In the genomic region with DNA sequence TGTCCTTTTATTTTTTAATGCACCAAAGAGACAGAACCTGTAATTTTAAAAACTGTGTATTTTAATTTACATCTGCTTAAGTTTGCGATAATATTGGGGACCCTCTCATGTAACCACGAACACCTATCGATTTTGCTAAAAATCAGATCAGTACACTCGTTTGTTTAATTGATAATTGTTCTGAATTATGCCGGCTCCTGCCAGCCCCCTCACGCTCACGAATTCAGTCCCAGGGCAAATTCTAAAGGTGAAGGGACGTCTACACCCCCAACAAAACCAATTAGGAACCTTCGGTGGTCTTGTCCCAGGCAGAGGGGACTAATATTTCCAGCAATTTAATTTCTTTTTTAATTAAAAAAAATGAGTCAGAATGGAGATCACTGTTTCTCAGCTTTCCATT, we compare ENCODE assay signal across 11 cellular contexts. TPM values are rescaled to one million over a fixed set of nuclear protein-coding genes. Genes with fewer than 3 reads are reported as not detected.
DNase-seq lines count a peak whose midpoint lies in the region; ATAC-seq, FAIRE-seq and TF ChIP-seq lines count a peak whose summit lies in the region.
"Had no signal": no experiment of that assay in that cellular context is flagged by ENCODE, and none has a peak within 500 bp of the region (broad histone marks: within the 10 kb centered on the region; RNA-seq: fewer than 3 reads in every experiment).

No MANE protein-coding gene starts in this region.

- peaks cover 21% of the 10 kb centered on the region for H3K4me1 ChIP-seq in GM12878 (ENCODE audit: control insufficient read depth, insufficient read depth, low read length)
- H3K4me1 ChIP-seq in iPS-20b (ENCODE audit: insufficient read depth, low read length) = peaks cover 5% of the 10 kb centered on the region; the same call in 1 of the 2 replicates

- no peak for ATAC-seq in GM12878
- no peak for ATAC-seq in stimulated activated effector memory CD8-positive, alpha-beta T cell treated with anti-CD3 and anti-CD28 coated beads, Interleukin-12 subunit alpha, Interleukin-12 subunit beta, amount 100 ng/mL, for 72 hours
- no peak for ATAC-seq in HG02840 (IDR thresholded peaks at IDR 0.05; ENCODE audit: low FRiP score, unreplicated experiment)
- no peak for ATAC-seq in HG03159 (IDR thresholded peaks at IDR 0.05; ENCODE audit: unreplicated experiment)

- TF ChIP-seq RAD21 in GM12878 (IDR thresholded peaks at IDR 0.05; ENCODE audit: insufficient read depth, low read depth, low read length) = no peak

- TF ChIP-seq EP300 in GM12878 (IDR thresholded peaks at IDR 0.05; ENCODE audit: borderline replicate concordance in 1 of 2, control insufficient read depth in 1 of 2, low read depth in 2 of 2, low read length in 2 of 2) = no peak

- intact Hi-C loops in GM12878 (cut with micrococcal nuclease; ENCODE audit: unreplicated experiment) = loop anchor here (5.0 kb wide), 1 partner anchor 428 kb away; no protein-coding TSS in a partner anchor

- no peak overlapping the region for H2AFZ ChIP-seq in GM12878 (ENCODE audit: control insufficient read depth, low read depth, low read length)

- H3K9me3 Mint-ChIP-seq in T-helper 1 cell treated with Interleukin-12 subunit alpha and Interleukin-12 subunit beta and Interleukin-4 antibody, amounts not matched to agents 30 μg/mL and 1 μg/mL, for 36 hours = no peaks in the 10 kb centered on the region
- no peaks in the 10 kb centered on the region for H3K9me3 Mint-ChIP-seq in stimulated activated effector memory CD8-positive, alpha-beta T cell treated with anti-CD3 and anti-CD28 coated beads, Interleukin-12 subunit alpha, Interleukin-12 subunit beta, amount 100 ng/mL, for 72 hours

- H3K27me3 Mint-ChIP-seq in T-helper 1 cell treated with Interleukin-12 subunit alpha and Interleukin-12 subunit beta and Interleukin-4 antibody, amounts not matched to agents 30 μg/mL and 1 μg/mL, for 36 hours (ENCODE audit: low read depth) = peaks cover 56% of the 10 kb centered on the region

- H3K9me3 ChIP-seq in GM12878 (replicated peaks; ENCODE audit: control insufficient read depth, insufficient read depth, low read length) (no peaks in the 10 kb centered on the region), iPS-20b (ENCODE audit: insufficient read depth, low read depth, low read length) (no peaks in the 10 kb centered on the region)

- H3K9ac ChIP-seq in GM12878 (ENCODE audit: control insufficient read depth, insufficient read depth, low read length) (no peak overlapping the region), iPS-20b (ENCODE audit: low read depth, low read length) (peak overlapping the region; percentile 76; the same call in 1 of the 2 replicates)

- no TSS peak for BruUV-seq in GM12878 (replicated peaks; lab: Mats Ljungman, UMichigan)

- H3K4me1 Mint-ChIP-seq in T-helper 1 cell treated with Interleukin-12 subunit alpha and Interleukin-12 subunit beta and Interleukin-4 antibody, amounts not matched to agents 30 μg/mL and 1 μg/mL, for 36 hours (ENCODE audit: low read depth) = peaks cover 6% of the 10 kb centered on the region
- H3K4me1 Mint-ChIP-seq in stimulated activated effector memory CD8-positive, alpha-beta T cell treated with anti-CD3 and anti-CD28 coated beads, Interleukin-12 subunit alpha, Interleukin-12 subunit beta, amount 100 ng/mL, for 72 hours = peaks cover 17% of the 10 kb centered on the region

- 2% methylated on average over 9 of the region's 9 CpGs for WGBS in GM12878 (ENCODE audit: insufficient coverage, insufficient replicate concordance, low lambda C conversion rate, missing lambda C conversion rate)

- DNase-seq in T-helper 1 cell (no peak), GM12878 (ENCODE audit: low read depth, low spot score) (no peak), OCI-M2 (lab: John Stamatoyannopoulos, UW; ENCODE audit: unreplicated experiment) (no peak)
- DNase-seq in stimulated activated effector memory CD8-positive, alpha-beta T cell treated with anti-CD3 and anti-CD28 coated beads, Interleukin-12 subunit alpha, Interleukin-12 subunit beta, amount 100 ng/mL, for 72 hours (ENCODE audit: low spot score in 2 of 2) = no peak
- DNase-seq: ACHN; activated naive CD4-positive, alpha-beta T cell; NCI-H1417 treated with DMSO at 0.1 percent for 48 hours had no signal

- H3K27me3 ChIP-seq in GM12878 (replicated peaks in 1 of 2; ENCODE audit: control insufficient read depth in 2 of 2, insufficient read depth in 2 of 2, low read length in 1 of 2) (peaks cover 21 to 40% of the 10 kb centered on the region in 2 experiments), iPS-20b (ENCODE audit: insufficient read depth, low read length) (peaks cover 49% of the 10 kb centered on the region)

- no peaks in the 10 kb centered on the region for H3K79me2 ChIP-seq in GM12878 (ENCODE audit: control insufficient read depth, insufficient read depth, low read length)

- H3K4me3 ChIP-seq in GM12878 = peak overlapping the region; percentile 16; the same call in 1 of the 2 replicates
- H3K4me3 ChIP-seq in iPS-20b (ENCODE audit: low read length) = peak overlapping the region; percentile 59

- H3K4me3 Mint-ChIP-seq in T-helper 1 cell treated with Interleukin-12 subunit alpha and Interleukin-12 subunit beta and Interleukin-4 antibody, amounts not matched to agents 30 μg/mL and 1 μg/mL, for 36 hours = no peak overlapping the region
- H3K4me3 Mint-ChIP-seq in stimulated activated effector memory CD8-positive, alpha-beta T cell treated with anti-CD3 and anti-CD28 coated beads, Interleukin-12 subunit alpha, Interleukin-12 subunit beta, amount 100 ng/mL, for 72 hours = peak overlapping the region; percentile 66

- H3K36me3 ChIP-seq in GM12878 (ENCODE audit: control insufficient read depth in 2 of 2, insufficient read depth in 2 of 2, low read length in 1 of 2) (no peaks in the 10 kb centered on the region), iPS-20b (ENCODE audit: insufficient read depth, low read depth, low read length) (peaks cover 14% of the 10 kb centered on the region)

- SMC1A ChIA-PET in GM12878 (lab: Charles Lee; ENCODE audit: uncharacterized antibody, unreplicated experiment) = interaction anchor here (0.7 to 1.5 kb wide), 3 partner anchors 343 to 538 kb away, joined by 3 to 6 read pairs (median 3); no protein-coding TSS in a partner anchor

- H3K27ac ChIP-seq in GM12878 (ENCODE audit: control insufficient read depth, insufficient read depth) = no peak overlapping the region
- H3K27ac ChIP-seq in iPS-20b (ENCODE audit: low read length) = no peak overlapping the region

- RAD21 ChIA-PET in GM12878 (lab: Charles Lee; ENCODE audit: unreplicated experiment) = interaction anchor here (0.7 to 1.5 kb wide), 3 partner anchors 342 to 508 kb away, joined by 3 to 5 read pairs (median 5); no protein-coding TSS in a partner anchor

- TF ChIP-seq CTCF in GM12878 (IDR thresholded peaks at IDR 0.05 in 2 of 3, conservative IDR thresholded peaks at IDR 0.05 in 1 of 3; ENCODE audit: control insufficient read depth in 2 of 3, extremely low read depth in 1 of 3, insufficient read depth in 1 of 3, low read depth in 3 of 3, low read length in 3 of 3) = no peak

- no peaks in the 10 kb centered on the region for H4K20me1 ChIP-seq in GM12878 (ENCODE audit: control insufficient read depth, insufficient read depth)

- POLR2A ChIA-PET in GM12878 (lab: Charles Lee) = no interaction called here

- no peak overlapping the region for H3K4me2 ChIP-seq in GM12878 (ENCODE audit: control insufficient read depth, insufficient read depth)

- no peak for FAIRE-seq in GM12878 (lab: Jason Lieb, UNC)

- peak overlapping the region; percentile 59 for H3K27ac Mint-ChIP-seq in T-helper 1 cell treated with Interleukin-12 subunit alpha and Interleukin-12 subunit beta and Interleukin-4 antibody, amounts not matched to agents 30 μg/mL and 1 μg/mL, for 36 hours
- no peak overlapping the region for H3K27ac Mint-ChIP-seq in stimulated activated effector memory CD8-positive, alpha-beta T cell treated with anti-CD3 and anti-CD28 coated beads, Interleukin-12 subunit alpha, Interleukin-12 subunit beta, amount 100 ng/mL, for 72 hours

- in situ Hi-C loops in GM12878 (cut with MboI) = loop anchor here (5.0 kb wide), 1 partner anchor 348 kb away; a partner anchor contains a TSS

- no peaks in the 10 kb centered on the region for H3K36me3 Mint-ChIP-seq in T-helper 1 cell treated with Interleukin-12 subunit alpha and Interleukin-12 subunit beta and Interleukin-4 antibody, amounts not matched to agents 30 μg/mL and 1 μg/mL, for 36 hours (ENCODE audit: low read depth)
- no peaks in the 10 kb centered on the region for H3K36me3 Mint-ChIP-seq in stimulated activated effector memory CD8-positive, alpha-beta T cell treated with anti-CD3 and anti-CD28 coated beads, Interleukin-12 subunit alpha, Interleukin-12 subunit beta, amount 100 ng/mL, for 72 hours

- CTCF ChIA-PET in GM12878 (lab: Yijun Ruan, JAX) = no interaction called here

- no peak for TF ChIP-seq POLR2A in GM12878 (IDR thresholded peaks at IDR 0.05; ENCODE audit: low read depth, low read length)

RNA-seq across cellular contexts. Expression of a gene that starts 1.1 kb away (rescaled TPM):
- total RNA-seq in GM12878 (2013; cell fraction: nucleolus; rRNA removed) = 22.7 and 23.4 TPM in 2 replicates
- 0.23 and 0.54 TPM in 2 replicates for total RNA-seq in GM12878 (2014; rRNA removed)
- total RNA-seq in GM12878 (2014; rRNA removed; fragmentation: Illumina TruSeq; extraction: Trizol) = 0.09 and 0.28 TPM in 2 replicates
- total RNA-seq in GM12878 (2021) = 1.5 and 2.6 TPM in 2 replicates
- 0.70 TPM for polyA plus RNA-seq in GM12878 (2011; ENCODE audit: low read depth)
- polyA plus RNA-seq in GM12878 (2011; rRNA removed) = 3.8 and 6.6 TPM in 2 replicates
- 8.8 and 8.9 TPM in 2 replicates for polyA plus RNA-seq in GM12878 (2011; cell fraction: cytosol; rRNA removed)
- 11.2 and 12.7 TPM in 2 replicates for polyA plus RNA-seq in GM12878 (2011; cell fraction: nucleus; rRNA removed)
- polyA plus RNA-seq in GM12878 (2012) = 1.1 and 1.8 TPM in 2 replicates
- polyA plus RNA-seq in GM12878 (2014; fragmentation: Illumina TruSeq; extraction: Trizol) = 0.03 and 0.43 TPM in 2 replicates
- not detected for polyA plus RNA-seq in GM12878 (2014; fragmentation: Nextera tagmentation; extraction: Ambion mirVana)
- 0.09 and 0.17 TPM in 2 replicates for polyA plus RNA-seq in GM12878 (2014; rRNA removed)
- 1 to 10 TPM in 1 of 2 experiments, under 1 TPM in 1; 0.75 to 1.2 TPM for polyA plus RNA-seq in GM12878 (2016; fragmentation: Nextera tagmentation; extraction: Ambion mirVana)
- 4.2 and 7.6 TPM in 2 replicates for polyA minus RNA-seq in GM12878 (2011; rRNA and poly(A)+ RNA removed)
- polyA minus RNA-seq in GM12878 (2011; cell fraction: cytosol; rRNA and poly(A)+ RNA removed) = 6.3 and 7.5 TPM in 2 replicates
- 7.9 and 12.1 TPM in 2 replicates for polyA minus RNA-seq in GM12878 (2011; cell fraction: nucleus; rRNA and poly(A)+ RNA removed)

RNA-seq across cellular contexts. Expression of a gene that starts 35.3 kb away (rescaled TPM):
- 89.6 and 94.0 TPM in 2 replicates for total RNA-seq in GM12878 (2013; cell fraction: nucleolus; rRNA removed)
- total RNA-seq in GM12878 (2014; rRNA removed) (14.2 and 19.8 TPM in 2 replicates), GM12878 (2014; rRNA removed; fragmentation: Illumina TruSeq; extraction: Trizol) (12.4 and 12.5 TPM in 2 replicates), GM12878 (2021) (15.2 and 17.4 TPM in 2 replicates)
- polyA plus RNA-seq in GM12878 (2011; ENCODE audit: low read depth) = 8.4 TPM
- polyA plus RNA-seq in GM12878 (2011; rRNA removed) (15.6 and 16.8 TPM in 2 replicates), GM12878 (2014; fragmentation: Illumina TruSeq; extraction: Trizol) (14.7 and 23.4 TPM in 2 replicates), GM12878 (2014; fragmentation: Nextera tagmentation; extraction: Ambion mirVana) (1 to 10 TPM; 2.6 to 5.4 TPM), GM12878 (2014; rRNA removed) (25.8 and 27.5 TPM in 2 replicates), GM12878 (2016; fragmentation: Nextera tagmentation; extraction: Ambion mirVana) (10 to 100 TPM; 11.7 to 17.5 TPM)
- 19.8 and 21.4 TPM in 2 replicates for polyA plus RNA-seq in GM12878 (2011; cell fraction: cytosol; rRNA removed)
- polyA plus RNA-seq in GM12878 (2011; cell fraction: nucleus; rRNA removed) = 20.7 and 33.5 TPM in 2 replicates
- polyA plus RNA-seq in GM12878 (2012) = 10.4 and 12.6 TPM in 2 replicates
- polyA minus RNA-seq in GM12878 (2011; rRNA and poly(A)+ RNA removed) = 8.9 and 14.1 TPM in 2 replicates
- 4.8 and 7.8 TPM in 2 replicates for polyA minus RNA-seq in GM12878 (2011; cell fraction: cytosol; rRNA and poly(A)+ RNA removed)
- polyA minus RNA-seq in GM12878 (2011; cell fraction: nucleus; rRNA and poly(A)+ RNA removed) = 13.3 and 25.9 TPM in 2 replicates
